ENCODE assay signal across 1 cellular context in the genomic region with DNA sequence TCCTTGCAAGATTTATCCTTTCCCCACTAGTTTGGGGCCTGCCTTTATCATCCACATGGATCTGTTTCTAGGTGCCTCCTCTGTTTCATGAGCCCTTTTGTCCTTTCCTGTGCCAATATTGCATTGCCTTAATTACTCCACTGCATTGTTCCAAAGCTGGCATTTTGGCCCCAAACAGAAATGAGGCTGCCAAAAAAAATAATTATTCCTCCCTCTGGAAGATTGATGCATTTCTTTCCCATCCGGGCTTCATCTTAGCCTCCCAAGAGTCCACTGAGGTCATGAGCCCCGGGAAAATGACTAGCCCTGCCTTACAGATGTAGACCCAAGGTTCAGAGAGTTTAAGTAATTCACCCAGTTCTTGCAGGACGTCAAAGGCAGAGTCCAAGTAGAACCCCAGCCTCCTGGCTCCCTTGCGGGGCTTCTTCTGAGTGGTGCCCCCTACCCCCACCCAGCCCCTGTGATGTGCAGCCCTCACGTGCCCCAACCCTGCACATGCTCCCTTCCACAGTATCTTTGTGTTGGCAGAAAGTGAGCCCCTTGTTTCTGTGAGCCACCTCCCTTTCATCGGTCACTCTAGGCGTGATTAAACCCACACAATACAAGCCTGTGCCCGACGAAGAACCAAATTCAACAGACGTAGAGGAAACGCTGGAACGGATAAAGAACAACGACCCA.
TF ChIP-seq lines count a peak whose summit lies in the region.

No MANE protein-coding gene starts in this region.

TF ChIP-seq in GM23338, 12 proteins besides CTCF, POLR2A, EP300 and RAD21 (continued from another document):
- TF ChIP-seq REST (IDR thresholded peaks at IDR 0.05; ENCODE audit: unreplicated experiment) (no peak), ZNF114 (CRISPR knock-in tag; IDR thresholded peaks at IDR 0.05) (no peak), ZNF462 (CRISPR knock-in tag; IDR thresholded peaks at IDR 0.05) (no peak), NANOG (IDR thresholded peaks at IDR 0.05; ENCODE audit: borderline replicate concordance) (no peak), STAT1 (IDR thresholded peaks at IDR 0.05; ENCODE audit: unreplicated experiment) (no peak), EZH2phosphoT487 (IDR thresholded peaks at IDR 0.05; ENCODE audit: unreplicated experiment) (no peak), EZH2 (IDR thresholded peaks at IDR 0.05; ENCODE audit: low read depth, unreplicated experiment) (no peak), CREB1 (CRISPR knock-in tag; IDR thresholded peaks at IDR 0.05; ENCODE audit: low read depth) (no peak), JUNB (IDR thresholded peaks at IDR 0.05; ENCODE audit: unreplicated experiment) (no peak), ZNF331 (CRISPR knock-in tag; IDR thresholded peaks at IDR 0.05; ENCODE audit: low read depth) (no peak)
- TF ChIP-seq, protein P1, sequence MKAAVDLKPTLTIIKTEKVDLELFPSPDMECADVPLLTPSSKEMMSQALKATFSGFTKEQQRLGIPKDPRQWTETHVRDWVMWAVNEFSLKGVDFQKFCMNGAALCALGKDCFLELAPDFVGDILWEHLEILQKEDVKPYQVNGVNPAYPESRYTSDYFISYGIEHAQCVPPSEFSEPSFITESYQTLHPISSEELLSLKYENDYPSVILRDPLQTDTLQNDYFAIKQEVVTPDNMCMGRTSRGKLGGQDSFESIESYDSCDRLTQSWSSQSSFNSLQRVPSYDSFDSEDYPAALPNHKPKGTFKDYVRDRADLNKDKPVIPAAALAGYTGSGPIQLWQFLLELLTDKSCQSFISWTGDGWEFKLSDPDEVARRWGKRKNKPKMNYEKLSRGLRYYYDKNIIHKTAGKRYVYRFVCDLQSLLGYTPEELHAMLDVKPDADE (IDR thresholded peaks at IDR 0.05), result no peak
